In the genomic region with DNA sequence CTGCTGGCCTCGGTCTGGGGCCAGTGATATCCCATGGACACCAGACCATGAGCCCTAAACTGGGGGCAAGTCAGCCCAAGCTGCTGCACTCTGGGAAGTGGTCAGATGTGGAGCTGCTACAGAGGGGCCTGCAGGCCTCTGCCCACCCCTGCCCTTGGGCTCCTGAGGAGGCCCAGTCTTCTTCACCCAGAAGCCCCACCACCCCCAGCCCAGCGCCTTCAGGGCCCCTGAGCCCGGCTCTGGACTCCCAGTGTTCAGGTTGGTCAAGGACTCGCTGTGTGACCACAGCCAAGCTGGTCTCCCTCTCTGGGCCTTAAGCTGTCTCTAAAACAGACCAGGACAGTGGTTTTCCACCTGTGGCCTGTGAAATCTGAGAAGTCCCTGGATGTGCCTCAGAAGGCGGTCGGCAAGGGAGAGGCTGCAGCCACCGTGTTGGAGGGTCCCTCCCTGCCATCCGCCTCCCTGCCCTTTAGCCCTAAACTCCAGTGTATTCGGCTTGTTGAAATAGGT, we compare ENCODE assay signal across 1 cellular context.
TF ChIP-seq lines count a peak whose summit lies in the region.

No MANE protein-coding gene starts in this region.

TF ChIP-seq in HEK293, 187 proteins besides CTCF, POLR2A, EP300 and RAD21 (continued from another document):
- TF ChIP-seq, protein P1, sequence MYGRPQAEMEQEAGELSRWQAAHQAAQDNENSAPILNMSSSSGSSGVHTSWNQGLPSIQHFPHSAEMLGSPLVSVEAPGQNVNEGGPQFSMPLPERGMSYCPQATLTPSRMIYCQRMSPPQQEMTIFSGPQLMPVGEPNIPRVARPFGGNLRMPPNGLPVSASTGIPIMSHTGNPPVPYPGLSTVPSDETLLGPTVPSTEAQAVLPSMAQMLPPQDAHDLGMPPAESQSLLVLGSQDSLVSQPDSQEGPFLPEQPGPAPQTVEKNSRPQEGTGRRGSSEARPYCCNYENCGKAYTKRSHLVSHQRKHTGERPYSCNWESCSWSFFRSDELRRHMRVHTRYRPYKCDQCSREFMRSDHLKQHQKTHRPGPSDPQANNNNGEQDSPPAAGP (tag by site-specific recombination; IDR thresholded peaks at IDR 0.05) = no peak
- TF ChIP-seq, protein P2, sequence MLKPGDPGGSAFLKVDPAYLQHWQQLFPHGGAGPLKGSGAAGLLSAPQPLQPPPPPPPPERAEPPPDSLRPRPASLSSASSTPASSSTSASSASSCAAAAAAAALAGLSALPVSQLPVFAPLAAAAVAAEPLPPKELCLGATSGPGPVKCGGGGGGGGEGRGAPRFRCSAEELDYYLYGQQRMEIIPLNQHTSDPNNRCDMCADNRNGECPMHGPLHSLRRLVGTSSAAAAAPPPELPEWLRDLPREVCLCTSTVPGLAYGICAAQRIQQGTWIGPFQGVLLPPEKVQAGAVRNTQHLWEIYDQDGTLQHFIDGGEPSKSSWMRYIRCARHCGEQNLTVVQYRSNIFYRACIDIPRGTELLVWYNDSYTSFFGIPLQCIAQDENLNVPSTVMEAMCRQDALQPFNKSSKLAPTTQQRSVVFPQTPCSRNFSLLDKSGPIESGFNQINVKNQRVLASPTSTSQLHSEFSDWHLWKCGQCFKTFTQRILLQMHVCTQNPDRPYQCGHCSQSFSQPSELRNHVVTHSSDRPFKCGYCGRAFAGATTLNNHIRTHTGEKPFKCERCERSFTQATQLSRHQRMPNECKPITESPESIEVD (tag by site-specific recombination; IDR thresholded peaks at IDR 0.05) = no peak
- TF ChIP-seq SP2 (tag by site-specific recombination; IDR thresholded peaks at IDR 0.05) = no peak
